ENCODE assay signal across 20 cellular contexts in the genomic region with DNA sequence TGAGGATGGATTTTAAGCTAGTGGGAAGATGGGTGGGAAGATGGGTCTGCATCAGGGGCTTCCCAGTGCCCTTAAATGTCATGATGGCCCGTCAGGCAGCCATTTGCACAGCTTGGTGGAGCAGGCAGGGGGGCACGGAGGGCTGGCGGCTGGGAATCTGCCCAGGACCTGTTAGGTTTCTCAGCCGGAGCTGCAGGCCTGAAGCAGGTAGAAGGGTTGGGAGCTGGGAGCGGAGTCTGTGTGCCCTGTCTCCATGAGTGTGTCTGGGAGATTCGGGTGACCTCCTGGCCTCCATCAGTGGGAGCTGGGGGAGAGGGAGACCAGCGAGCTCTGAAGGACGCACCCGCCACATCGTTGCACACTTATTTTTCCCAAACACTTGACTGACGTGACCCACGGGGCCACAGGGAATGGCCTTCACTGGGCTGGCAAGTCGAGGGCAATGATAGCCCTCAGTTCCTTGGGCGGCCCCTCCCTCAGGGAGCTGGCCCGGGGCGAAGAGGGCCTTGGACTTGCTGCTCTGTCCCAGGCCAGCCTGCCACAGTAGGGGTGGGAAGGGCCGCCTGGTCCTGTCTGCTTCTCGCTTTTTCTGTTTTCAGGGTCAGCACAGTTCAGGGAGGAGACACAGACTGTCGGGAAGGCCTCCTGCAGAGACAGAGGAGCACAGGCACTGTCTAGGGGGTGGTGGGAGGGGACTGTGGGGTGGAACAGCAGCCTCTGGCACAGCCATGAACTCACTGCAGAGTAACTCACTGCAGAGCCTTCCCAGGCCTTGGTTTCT.
DNase-seq lines count a peak whose midpoint lies in the region; ATAC-seq and TF ChIP-seq lines count a peak whose summit lies in the region.
"Had no signal": no experiment of that assay in that cellular context is flagged by ENCODE, and none has a peak within 500 bp of the region (broad histone marks: within the 10 kb centered on the region; RNA-seq: fewer than 3 reads in every experiment).

No MANE protein-coding gene starts in this region.

- no peaks in the 10 kb centered on the region for H3K9me3 ChIP-seq in neural progenitor cell (ENCODE audit: low read depth)
- H3K9me3 ChIP-seq in upper lobe of right lung = no peaks in the 10 kb centered on the region
- H3K9me3 ChIP-seq: SJSA1 had no signal

- H3K4me1 Mint-ChIP-seq in GM23338 (no peaks in the 10 kb centered on the region), neural progenitor cell (peaks cover 27% of the 10 kb centered on the region)
- H3K4me1 Mint-ChIP-seq: B cell, CD14-positive monocyte had no signal

- H3K9ac ChIP-seq in neural progenitor cell = no peak overlapping the region

- H3K4me2 ChIP-seq in GM23338 (no peak overlapping the region), neural progenitor cell (no peak overlapping the region)

- H3K36me3 ChIP-seq in GM23338 (ENCODE audit: insufficient read depth) = no peaks in the 10 kb centered on the region
- no peaks in the 10 kb centered on the region for H3K36me3 ChIP-seq in brain microvascular endothelial cell (replicated peaks)
- no peaks in the 10 kb centered on the region for H3K36me3 ChIP-seq in neural progenitor cell
- no peaks in the 10 kb centered on the region for H3K36me3 ChIP-seq in upper lobe of right lung
- H3K36me3 ChIP-seq: SJSA1 had no signal

- H3K4me3 ChIP-seq in GM23338 (no peak overlapping the region), brain microvascular endothelial cell (ENCODE audit: low read depth, low read length) (no peak overlapping the region), neural progenitor cell (no peak overlapping the region), upper lobe of right lung (no peak overlapping the region)
- H3K4me3 ChIP-seq: GM12878, SJSA1 had no signal

- DNase-seq in GM23338 (ENCODE audit: low spot score) (no peak), brain microvascular endothelial cell (peak; percentile 8), neural progenitor cell (ENCODE audit: low spot score) (no peak), upper lobe of right lung (no peak), hypothalamus (lab: John Stamatoyannopoulos, UW) (no peak)
- no peak for DNase-seq in stimulated activated CD4-positive, alpha-beta T cell treated with anti-CD3 and anti-CD28 coated beads, Interleukin-4, amount 100 ng/mL, for 1 hour
- DNase-seq: NCI-H1694; NCI-H2081; NCI-H2171; NCI-H345; NCI-H524; NCI-H774; NK-92 treated with Interleukin-12 subunit alpha and Interleukin-12 subunit beta, amount 100 ng/mL, for 24 hours had no signal

- H3K27ac ChIP-seq in GM23338 (ENCODE audit: low read depth) = no peak overlapping the region
- H3K27ac ChIP-seq in brain microvascular endothelial cell = no peak overlapping the region
- no peak overlapping the region for H3K27ac ChIP-seq in neural progenitor cell
- H3K27ac ChIP-seq in upper lobe of right lung = no peak overlapping the region
- H3K27ac ChIP-seq: SJSA1 had no signal

- in situ Hi-C loops in brain microvascular endothelial cell (cut with HindIII; ENCODE audit: low pct_ligation_motif_present, low sequenced_read_pairs) = no loop called here

- no peaks in the 10 kb centered on the region for H3K27me3 ChIP-seq in GM23338 (ENCODE audit: insufficient read depth)
- H3K27me3 ChIP-seq in brain microvascular endothelial cell (replicated peaks) = no peaks in the 10 kb centered on the region
- H3K27me3 ChIP-seq in neural progenitor cell = no peaks in the 10 kb centered on the region
- H3K27me3 ChIP-seq in upper lobe of right lung = no peaks in the 10 kb centered on the region

- H3K9me2 ChIP-seq in GM23338 (ENCODE audit: insufficient read depth) = no peaks in the 10 kb centered on the region

- H3K4me1 ChIP-seq in GM23338 (ENCODE audit: insufficient read depth) (no peaks in the 10 kb centered on the region), neural progenitor cell (peaks cover 10% of the 10 kb centered on the region), upper lobe of right lung (peaks cover 7% of the 10 kb centered on the region)
- H3K4me1 ChIP-seq: SJSA1 had no signal

- H3K79me2 ChIP-seq in GM23338 (replicated peaks; ENCODE audit: insufficient read depth) (no peaks in the 10 kb centered on the region), neural progenitor cell (ENCODE audit: low read depth) (no peaks in the 10 kb centered on the region)

- TF ChIP-seq CTCF in GM23338 (conservative IDR thresholded peaks at IDR 0.05; ENCODE audit: low read depth in 2 of 2) = no peak
- TF ChIP-seq CTCF in brain microvascular endothelial cell (IDR thresholded peaks at IDR 0.05; ENCODE audit: low read depth, low read length, missing control alignments) = no peak
- TF ChIP-seq CTCF in neural progenitor cell (IDR thresholded peaks at IDR 0.05) = no peak
- TF ChIP-seq CTCF in upper lobe of right lung (IDR thresholded peaks at IDR 0.05) = no peak

- H3K27me3 Mint-ChIP-seq in GM23338 (ENCODE audit: insufficient read depth, low read depth, poor library complexity) (peaks cover 5% of the 10 kb centered on the region), neural progenitor cell (ENCODE audit: insufficient read depth, low read depth) (peaks cover 8% of the 10 kb centered on the region)

- no peak overlapping the region for H3K4me3 Mint-ChIP-seq in GM23338
- H3K4me3 Mint-ChIP-seq in neural progenitor cell = no peak overlapping the region
- H3K4me3 Mint-ChIP-seq: B cell, CD14-positive monocyte, IgD-negative memory B cell had no signal

- ATAC-seq in GM23338 (peak; percentile 58; the same call in 2 of the 3 replicates), upper lobe of right lung (peak; percentile 12), HG03039 (IDR thresholded peaks at IDR 0.05; ENCODE audit: unreplicated experiment) (no peak)
- ATAC-seq: GM12878, HCT116 had no signal

- no peaks in the 10 kb centered on the region for H3K36me3 Mint-ChIP-seq in GM23338 (ENCODE audit: low read depth)
- H3K36me3 Mint-ChIP-seq in neural progenitor cell = no peaks in the 10 kb centered on the region
- H3K36me3 Mint-ChIP-seq: CD14-positive monocyte had no signal

- intact Hi-C loops in upper lobe of right lung (cut with DNase I) = no loop called here

- H4K20me1 ChIP-seq in GM23338 (replicated peaks; ENCODE audit: insufficient read depth) = no peaks in the 10 kb centered on the region
- no peaks in the 10 kb centered on the region for H4K20me1 ChIP-seq in neural progenitor cell (ENCODE audit: low read depth)

- H3K27ac Mint-ChIP-seq in GM23338 = no peak overlapping the region
- H3K27ac Mint-ChIP-seq in neural progenitor cell = peak overlapping the region; percentile 78
- H3K27ac Mint-ChIP-seq: B cell, IgD-negative memory B cell had no signal

- H3F3A ChIP-seq in GM23338 (replicated peaks; ENCODE audit: low read depth) (no peaks in the 10 kb centered on the region), neural progenitor cell (ENCODE audit: low read depth) (no peaks in the 10 kb centered on the region)

- no peak overlapping the region for H2AFZ ChIP-seq in GM23338
- H2AFZ ChIP-seq in neural progenitor cell (replicated peaks) = no peak overlapping the region

- H3K9me3 Mint-ChIP-seq in GM23338 (no peaks in the 10 kb centered on the region), neural progenitor cell (no peaks in the 10 kb centered on the region)
- H3K9me3 Mint-ChIP-seq: CD14-positive monocyte had no signal

TF ChIP-seq in GM23338, 12 proteins besides CTCF, POLR2A, EP300 and RAD21:
- TF ChIP-seq POLR2AphosphoS5 (IDR thresholded peaks at IDR 0.05; ENCODE audit: low read depth) (no peak), ZNF114 (CRISPR knock-in tag; IDR thresholded peaks at IDR 0.05) (no peak), JUNB (IDR thresholded peaks at IDR 0.05; ENCODE audit: unreplicated experiment) (no peak), STAT1 (IDR thresholded peaks at IDR 0.05; ENCODE audit: unreplicated experiment) (no peak), ZNF331 (CRISPR knock-in tag; IDR thresholded peaks at IDR 0.05; ENCODE audit: low read depth) (no peak), EZH2 (IDR thresholded peaks at IDR 0.05; ENCODE audit: low read depth, unreplicated experiment) (no peak)
TF ChIP-seq in GM23338: peak in this region for 0.
